Comparison of ENCODE assay signal across 9 cellular contexts in the genomic region with DNA sequence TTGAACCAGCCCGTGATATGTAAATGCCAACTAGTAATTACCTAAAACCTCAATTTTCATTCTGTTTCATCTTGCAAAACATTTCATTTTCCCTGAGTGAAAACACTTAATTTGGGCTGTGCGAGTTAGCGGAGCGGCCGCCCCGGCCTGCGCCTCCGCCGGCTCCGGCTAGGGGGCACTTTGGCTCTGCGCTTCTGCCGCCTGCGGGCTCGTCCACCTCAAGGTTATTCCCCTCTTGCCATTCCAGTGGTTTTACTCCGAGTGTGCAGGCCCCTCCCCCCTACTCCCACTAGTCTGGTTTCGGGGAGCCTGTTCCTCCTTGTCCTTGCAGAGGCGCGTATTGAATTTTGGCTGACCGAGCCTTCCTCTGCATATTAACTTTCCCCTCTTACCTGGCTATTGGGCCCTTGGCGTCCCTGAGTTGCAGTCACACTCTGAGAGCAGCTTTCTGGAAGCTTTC. TPM values are rescaled to one million over a fixed set of nuclear protein-coding genes. Genes with fewer than 3 reads are reported as not detected.
A peak's percentile ranks its signal among the peaks of the same experiment; 100 is the strongest.
DNase-seq lines count a peak whose midpoint lies in the region; ATAC-seq and TF ChIP-seq lines count a peak whose summit lies in the region.
"Had no signal": no experiment of that assay in that cellular context is flagged by ENCODE, and none has a peak within 500 bp of the region (broad histone marks: within the 10 kb centered on the region; RNA-seq: fewer than 3 reads in every experiment).

No MANE protein-coding gene starts in this region.

- no peaks in the 10 kb centered on the region for H3K27me3 ChIP-seq in brain microvascular endothelial cell (replicated peaks)
- no peaks in the 10 kb centered on the region for H3K27me3 ChIP-seq in upper lobe of left lung

- 17 to 31% methylated on average over 20 of the region's 20 CpGs for WGBS in upper lobe of left lung, 2 donors

- peaks cover 28 to 45% (median 36%) of the 10 kb centered on the region in 4 donors for H3K4me1 ChIP-seq in upper lobe of left lung

- peak overlapping the region; percentile 37 for H3K4me3 ChIP-seq in brain microvascular endothelial cell (ENCODE audit: low read depth, low read length)
- peak overlapping the region in 3 of 4 donors; percentile 15 to 39 (median 24) for H3K4me3 ChIP-seq in upper lobe of left lung

- no peak for TF ChIP-seq POLR2A in upper lobe of left lung (IDR thresholded peaks at IDR 0.05)

- H3K36me3 ChIP-seq in brain microvascular endothelial cell (replicated peaks) (no peaks in the 10 kb centered on the region), upper lobe of left lung (no peaks in the 10 kb centered on the region)

- H3K27ac ChIP-seq in brain microvascular endothelial cell: peak overlapping the region; percentile 22
- H3K27ac ChIP-seq in upper lobe of left lung: peak overlapping the region; percentile 36 to 66 (median 58)

- TF ChIP-seq EP300 in upper lobe of left lung (IDR thresholded peaks at IDR 0.05): no peak

- DNase-seq in NCI-H82 (lab: John Stamatoyannopoulos, UW) (peak; percentile 52), NCI-H82 treated with DMSO at 0.1 percent for 48 hours (lab: John Stamatoyannopoulos, UW; ENCODE audit: unreplicated experiment) (no peak), brain microvascular endothelial cell (peak; percentile 49), kidney glomerular epithelial cell (lab: John Stamatoyannopoulos, UW) (peak; percentile 75), upper lobe of left lung (peak; percentile 84 to 92), SHP77 treated with DMSO at 0.1 percent for 48 hours (lab: John Stamatoyannopoulos, UW) (no peak)
- DNase-seq: naive thymus-derived CD4-positive, alpha-beta T cell had no signal

- peak; percentile 89 for TF ChIP-seq CTCF in brain microvascular endothelial cell (IDR thresholded peaks at IDR 0.05; ENCODE audit: low read depth, low read length, missing control alignments)
- peak; percentile 70 to 89 (median 84) for TF ChIP-seq CTCF in upper lobe of left lung (IDR thresholded peaks at IDR 0.05)

- in situ Hi-C loops in brain microvascular endothelial cell (cut with HindIII; ENCODE audit: low pct_ligation_motif_present, low sequenced_read_pairs): no loop called here

- ATAC-seq in upper lobe of left lung (ENCODE audit: low FRiP score in 2 of 2) (peak; percentile 72 to 92), GM21529 (IDR thresholded peaks at IDR 0.05; ENCODE audit: unreplicated experiment) (no peak), HG03378 (IDR thresholded peaks at IDR 0.05; ENCODE audit: unreplicated experiment) (no peak)
- ATAC-seq: naive thymus-derived CD4-positive, alpha-beta T cell had no signal

- no peaks in the 10 kb centered on the region for H3K9me3 ChIP-seq in upper lobe of left lung

RNA-seq across cellular contexts. Expression of gene PEX14, which starts 55.6 kb away (rescaled TPM):
- total RNA-seq in upper lobe of left lung: 10 to 100 TPM; 21.2 to 43.0 (median 29.9) TPM

RNA-seq across cellular contexts. Expression of gene DFFA, which starts 58.0 kb away (rescaled TPM):
- total RNA-seq in upper lobe of left lung: 10 to 100 TPM; 15.8 to 37.2 (median 22.9) TPM

Comparison
In these comparisons a context has a peak if more than half of its experiments do, and no peak if none do; other contexts are left out.
1. DNase-seq: peak in NCI-H82 (single experiment), brain microvascular endothelial cell (single experiment), kidney glomerular epithelial cell (single experiment) and upper lobe of left lung (2 of 2); none in NCI-H82 treated with DMSO at 0.1 percent for 48 hours (single experiment) and SHP77 treated with DMSO at 0.1 percent for 48 hours (single experiment).
2. ATAC-seq: peak in upper lobe of left lung (2 of 2); none in GM21529 (single experiment) and HG03378 (single experiment).